In the genomic region with DNA sequence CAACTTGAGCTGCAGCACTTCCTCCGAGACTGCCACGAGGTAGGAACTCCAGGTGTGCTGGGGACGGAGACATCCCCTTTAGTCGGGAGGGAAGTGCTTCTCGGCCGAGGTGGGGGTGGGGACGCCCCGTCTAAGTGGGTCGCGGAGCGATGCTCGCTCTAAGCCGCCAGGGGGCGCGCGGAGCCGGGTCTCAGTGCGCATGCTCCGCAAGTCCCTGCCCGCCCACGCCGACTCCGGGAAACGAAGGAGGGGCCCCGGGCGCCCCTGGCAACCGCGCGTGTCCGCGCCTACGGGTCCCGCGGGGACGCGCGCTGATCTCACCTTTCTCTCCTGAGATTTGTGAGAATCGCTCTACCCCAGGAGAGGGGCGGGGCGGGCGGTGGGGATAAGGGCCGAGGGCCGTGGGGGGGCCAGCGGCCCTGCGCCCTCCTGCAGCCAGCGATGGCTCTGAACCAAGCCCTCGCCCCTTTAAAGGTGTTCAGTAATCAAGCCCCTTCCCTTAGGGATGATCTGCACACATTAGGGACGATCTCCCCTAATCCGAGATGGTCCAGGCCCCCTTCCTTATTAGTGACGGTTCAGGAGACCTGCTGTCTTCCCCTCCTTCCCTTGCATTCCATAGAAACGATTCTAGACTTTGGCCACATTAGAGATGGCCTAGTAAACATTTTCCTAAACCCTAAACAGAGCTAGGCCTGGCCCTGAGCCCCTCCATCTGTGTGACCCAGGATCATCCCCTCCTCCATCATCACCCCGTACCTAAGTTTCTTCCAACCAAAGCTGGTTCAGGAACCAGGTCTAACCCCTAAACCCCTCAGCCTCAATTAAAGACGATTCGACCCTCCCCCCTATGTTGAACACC, we compare ENCODE assay signal across 1 cellular context.
TF ChIP-seq lines count a peak whose summit lies in the region.

No MANE protein-coding gene starts in this region.

TF ChIP-seq in HepG2, 621 proteins besides CTCF, POLR2A, EP300 and RAD21 (continued from another document):
- TF ChIP-seq TRAFD1 (CRISPR knock-in tag; IDR thresholded peaks at IDR 0.05; ENCODE audit: borderline replicate concordance) = no peak
- no peak for TF ChIP-seq KDM6A (CRISPR knock-in tag; IDR thresholded peaks at IDR 0.05; ENCODE audit: low read depth)
- no peak for TF ChIP-seq TOE1 (CRISPR knock-in tag; IDR thresholded peaks at IDR 0.05)
- no peak for TF ChIP-seq TBX3 (IDR thresholded peaks at IDR 0.05; ENCODE audit: borderline replicate concordance)
- TF ChIP-seq ZNF138 (CRISPR knock-in tag; IDR thresholded peaks at IDR 0.05; ENCODE audit: low read depth) = no peak
- TF ChIP-seq GLMP (CRISPR knock-in tag; IDR thresholded peaks at IDR 0.05; ENCODE audit: borderline replicate concordance) = no peak
- TF ChIP-seq AGO1 (IDR thresholded peaks at IDR 0.05; ENCODE audit: low read depth, low read length, poor library complexity, severe bottlenecking) = no peak
- TF ChIP-seq ZMAT3 (CRISPR knock-in tag; conservative IDR thresholded peaks at IDR 0.05) = no peak
- no peak for TF ChIP-seq ZNF33A (CRISPR knock-in tag; IDR thresholded peaks at IDR 0.05; ENCODE audit: borderline replicate concordance)
